ENCODE assay signal across 11 cellular contexts in the genomic region with DNA sequence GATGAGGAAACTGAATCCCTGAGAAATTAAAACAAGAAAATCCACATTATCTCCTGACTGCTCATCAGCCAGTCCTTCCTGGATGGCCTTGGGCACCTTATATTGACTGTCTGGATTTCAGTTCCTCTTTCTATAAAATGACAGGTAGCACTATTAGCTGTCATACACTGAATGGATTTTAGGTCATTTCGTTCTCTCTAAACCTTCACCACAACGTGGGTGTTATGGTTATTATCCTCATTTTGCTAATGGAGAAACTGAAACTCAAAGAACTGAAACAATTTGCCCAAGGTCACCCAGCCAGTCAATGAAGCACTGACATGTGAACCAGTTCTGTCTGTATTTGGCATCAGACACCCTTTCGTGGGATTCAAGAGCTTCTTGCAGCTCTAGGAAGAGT.
DNase-seq lines count a peak whose midpoint lies in the region; ATAC-seq lines count a peak whose summit lies in the region.
"Had no signal": no experiment of that assay in that cellular context is flagged by ENCODE, and none has a peak within 500 bp of the region (broad histone marks: within the 10 kb centered on the region; RNA-seq: fewer than 3 reads in every experiment).

No MANE protein-coding gene starts in this region.

- no peak overlapping the region for H3K4me3 ChIP-seq in BLaER1 treated with 17β-estradiol and CSF1 and Interleukin-3, amounts not matched to agents 10 nM and 100 nM

- no peaks in the 10 kb centered on the region for H3K36me3 ChIP-seq in BLaER1 treated with 17β-estradiol and CSF1 and Interleukin-3, amounts not matched to agents 10 nM and 100 nM

- H3K4me2 ChIP-seq in BLaER1 treated with 17β-estradiol and CSF1 and Interleukin-3, amounts not matched to agents 10 nM and 100 nM = peak overlapping the region in 6 of 11 experiments; percentile 9 to 42 (median 31); a peak in 4 of 22 replicates

- no peak overlapping the region for H3K9ac ChIP-seq in BLaER1 treated with 17β-estradiol and CSF1 and Interleukin-3, amounts not matched to agents 10 nM and 100 nM

- DNase-seq in H4 (ENCODE audit: low spot score) (no peak), middle frontal gyrus (ENCODE audit: extremely low spot score, low spot score) (no peak), NCI-H1417 treated with DMSO at 0.1 percent for 48 hours (lab: John Stamatoyannopoulos, UW) (no peak), OCI-M2 (lab: John Stamatoyannopoulos, UW; ENCODE audit: unreplicated experiment) (no peak)
- DNase-seq: endodermal cell, IMR-90 had no signal

- peak; percentile 97 for ATAC-seq in GM19043 (IDR thresholded peaks at IDR 0.05; ENCODE audit: low read depth, unreplicated experiment)
- peak; percentile 99 for ATAC-seq in HG02678 (IDR thresholded peaks at IDR 0.05; ENCODE audit: unreplicated experiment)
- ATAC-seq in HG03520 (IDR thresholded peaks at IDR 0.05; ENCODE audit: unreplicated experiment) = peak; percentile 100
- ATAC-seq: WTC11 had no signal

- H3K27me3 ChIP-seq in BLaER1 treated with 17β-estradiol and CSF1 and Interleukin-3, amounts not matched to agents 10 nM and 100 nM = no peaks in the 10 kb centered on the region

- H3K27ac ChIP-seq in BLaER1 treated with 17β-estradiol and CSF1 and Interleukin-3, amounts not matched to agents 10 nM and 100 nM = no peak overlapping the region

- H3K4me1 ChIP-seq in BLaER1 treated with 17β-estradiol and CSF1 and Interleukin-3, amounts not matched to agents 10 nM and 100 nM = peaks cover 0 to 25% (median 10%) of the 10 kb centered on the region in 10 experiments; a peak in 11 of 20 replicates

- H4K20me1 ChIP-seq in BLaER1 treated with 17β-estradiol and CSF1 and Interleukin-3, amounts not matched to agents 10 nM and 100 nM = no peaks in the 10 kb centered on the region

- peaks cover 18 to 28% (median 24%) of the 10 kb centered on the region in 11 experiments for H3K9me3 ChIP-seq in BLaER1 treated with 17β-estradiol and CSF1 and Interleukin-3, amounts not matched to agents 10 nM and 100 nM (replicated peaks in 1 of 11)
